ENCODE assay signal across 24 cellular contexts in genomic region chr5:28017178-28017577, GRCh38.
DNase-seq lines count a peak whose midpoint lies in the region; ATAC-seq and TF ChIP-seq lines count a peak whose summit lies in the region.
"Had no signal": no experiment of that assay in that cellular context is flagged by ENCODE, and none has a peak within 500 bp of the region (broad histone marks: within the 10 kb centered on the region; RNA-seq: fewer than 3 reads in every experiment).

No MANE protein-coding gene starts in this region.

- H3K4me3 Mint-ChIP-seq in activated T-cell treated with anti-CD3 and anti-CD28 coated beads, Interleukin-2, amount 50 U/mL, for 72 hours: no peak overlapping the region
- H3K4me3 Mint-ChIP-seq in activated T-cell treated with anti-CD3 and anti-CD28 coated beads, Interleukin-2, amount 50 U/mL, for 4 hours: no peak overlapping the region
- H3K4me3 Mint-ChIP-seq in WTC11: no peak overlapping the region
- H3K4me3 Mint-ChIP-seq: CD14-positive monocyte; CD4-positive, alpha-beta memory T cell; CD4-positive, CD25-positive, alpha-beta regulatory T cell; CD8-positive, alpha-beta memory T cell had no signal

- H3K36me3 ChIP-seq in HEK293 (ENCODE audit: control insufficient read depth in 2 of 2, insufficient read depth in 1 of 2, low read length in 2 of 2): no peaks in the 10 kb centered on the region
- H3K36me3 ChIP-seq: BE2C, BLaER1 had no signal

- H3K4me3 ChIP-seq in HEK293 (ENCODE audit: low read depth, low read length): no peak overlapping the region
- H3K4me3 ChIP-seq: BLaER1, GM12878 had no signal

- H3K4me1 ChIP-seq in HEK293 (ENCODE audit: control insufficient read depth, insufficient read depth, low read length): no peaks in the 10 kb centered on the region
- H3K4me1 ChIP-seq: BLaER1 had no signal

- H3K27me3 Mint-ChIP-seq in activated T-cell treated with anti-CD3 and anti-CD28 coated beads, Interleukin-2, amount 50 U/mL, for 72 hours (ENCODE audit: low read depth): no peaks in the 10 kb centered on the region
- no peaks in the 10 kb centered on the region for H3K27me3 Mint-ChIP-seq in activated T-cell treated with anti-CD3 and anti-CD28 coated beads, Interleukin-2, amount 50 U/mL, for 4 hours (ENCODE audit: low read depth)
- peaks cover 3% of the 10 kb centered on the region; the same call in 1 of the 2 replicates for H3K27me3 Mint-ChIP-seq in WTC11 (ENCODE audit: low read depth)
- H3K27me3 Mint-ChIP-seq: CD4-positive, alpha-beta memory T cell; CD4-positive, CD25-positive, alpha-beta regulatory T cell; CD8-positive, alpha-beta memory T cell had no signal

- no peak for ATAC-seq in activated T-cell treated with anti-CD3 and anti-CD28 coated beads, Interleukin-2, amount 50 U/mL, for 72 hours (replicated peaks in 1 of 2)
- no peak for ATAC-seq in activated T-cell treated with anti-CD3 and anti-CD28 coated beads, Interleukin-2, amount 50 U/mL, for 4 hours
- no peak for ATAC-seq in WTC11
- no peak for ATAC-seq in HG03432 (IDR thresholded peaks at IDR 0.05; ENCODE audit: unreplicated experiment)
- ATAC-seq: GM12878 had no signal

- peaks cover 9 to 27% of the 10 kb centered on the region in 2 donors for H3K9me3 Mint-ChIP-seq in activated T-cell treated with anti-CD3 and anti-CD28 coated beads, Interleukin-2, amount 50 U/mL, for 72 hours
- peaks cover 39% of the 10 kb centered on the region for H3K9me3 Mint-ChIP-seq in activated T-cell treated with anti-CD3 and anti-CD28 coated beads, Interleukin-2, amount 50 U/mL, for 4 hours
- H3K9me3 Mint-ChIP-seq in WTC11: peaks cover 63% of the 10 kb centered on the region

- no peaks in the 10 kb centered on the region for H3K9me3 ChIP-seq in HEK293 (ENCODE audit: control insufficient read depth, insufficient read depth, low read depth, low read length)

- POLR2A ChIA-PET in HEK293 (lab: Yijun Ruan, JAX): no interaction called here
- POLR2A ChIA-PET in WTC11 (lab: Charles Lee): no interaction called here

- DNase-seq in activated T-cell treated with anti-CD3 and anti-CD28 coated beads, Interleukin-2, amount 50 U/mL, for 72 hours: no peak
- DNase-seq in activated T-cell treated with anti-CD3 and anti-CD28 coated beads, Interleukin-2, amount 50 U/mL, for 4 hours: no peak
- no peak for DNase-seq in WTC11 (ENCODE audit: low spot score)
- DNase-seq in NCI-H146 treated with DMSO at 0.1 percent for 48 hours (lab: John Stamatoyannopoulos, UW; ENCODE audit: unreplicated experiment): no peak
- DNase-seq: 8988T; ACHN; BE2C; C1 segment of cervical spinal cord; CD4-positive, alpha-beta memory T cell; CD4-positive, CD25-positive, alpha-beta regulatory T cell; CD8-positive, alpha-beta memory T cell; COR-L47; DMS 273 treated with DMSO at 0.1 percent for 48 hours; DMS153; DMS53; DMS79; DND-41; EL; GDM1 had no signal

- CTCF ChIA-PET in HEK293 (lab: Yijun Ruan, JAX): no interaction called here
- CTCF ChIA-PET in WTC11 (lab: Charles Lee): no interaction called here

- H3K4me1 Mint-ChIP-seq in activated T-cell treated with anti-CD3 and anti-CD28 coated beads, Interleukin-2, amount 50 U/mL, for 72 hours (ENCODE audit: low read depth): no peaks in the 10 kb centered on the region
- H3K4me1 Mint-ChIP-seq in activated T-cell treated with anti-CD3 and anti-CD28 coated beads, Interleukin-2, amount 50 U/mL, for 4 hours (ENCODE audit: low read depth): no peaks in the 10 kb centered on the region
- H3K4me1 Mint-ChIP-seq in WTC11: no peaks in the 10 kb centered on the region
- H3K4me1 Mint-ChIP-seq: CD14-positive monocyte; CD4-positive, alpha-beta memory T cell; CD4-positive, CD25-positive, alpha-beta regulatory T cell; CD8-positive, alpha-beta memory T cell had no signal

- no peak for TF ChIP-seq CTCF in HEK293 (tag by site-specific recombination; IDR thresholded peaks at IDR 0.05)
- no peak for TF ChIP-seq CTCF in WTC11 (IDR thresholded peaks at IDR 0.05)

- H3K36me3 Mint-ChIP-seq in activated T-cell treated with anti-CD3 and anti-CD28 coated beads, Interleukin-2, amount 50 U/mL, for 72 hours (ENCODE audit: insufficient read depth in 2 of 2): peaks cover 4 to 12% of the 10 kb centered on the region in 2 donors
- no peaks in the 10 kb centered on the region for H3K36me3 Mint-ChIP-seq in activated T-cell treated with anti-CD3 and anti-CD28 coated beads, Interleukin-2, amount 50 U/mL, for 4 hours (ENCODE audit: insufficient read depth)
- peaks cover 45% of the 10 kb centered on the region for H3K36me3 Mint-ChIP-seq in WTC11
- H3K36me3 Mint-ChIP-seq: CD14-positive monocyte; CD4-positive, alpha-beta memory T cell; CD4-positive, CD25-positive, alpha-beta regulatory T cell; CD8-positive, alpha-beta memory T cell had no signal

- H3K27ac Mint-ChIP-seq in activated T-cell treated with anti-CD3 and anti-CD28 coated beads, Interleukin-2, amount 50 U/mL, for 72 hours: peak overlapping the region; percentile 65
- no peak overlapping the region for H3K27ac Mint-ChIP-seq in WTC11
- H3K27ac Mint-ChIP-seq: CD14-positive monocyte; CD4-positive, alpha-beta memory T cell; CD4-positive, CD25-positive, alpha-beta regulatory T cell; CD8-positive, alpha-beta memory T cell had no signal

- H3K27ac ChIP-seq in HEK293 (ENCODE audit: extremely low read depth, low read depth, low read length): no peak overlapping the region
- H3K27ac ChIP-seq: BLaER1 had no signal

TF ChIP-seq in HEK293, 187 proteins besides CTCF, POLR2A, EP300 and RAD21:
- TF ChIP-seq PRDM1 (tag by site-specific recombination; IDR thresholded peaks at IDR 0.05) (peak; percentile 94), ZNF416 (tag by site-specific recombination; IDR thresholded peaks at IDR 0.05) (no peak)
TF ChIP-seq in HEK293: peak in this region for 1.

TF ChIP-seq in WTC11, 78 proteins besides CTCF, POLR2A, EP300 and RAD21:
- TF ChIP-seq ZNF512 (CRISPR knock-in tag; IDR thresholded peaks at IDR 0.05; ENCODE audit: borderline replicate concordance) (0 out of 2 replicates have a peak, but pooled peaks have one; percentile 57), TP53 (CRISPR knock-in tag; IDR thresholded peaks at IDR 0.05) (no peak), ZNF396 (CRISPR knock-in tag; IDR thresholded peaks at IDR 0.05; ENCODE audit: borderline replicate concordance) (no peak)
